21 cellular contexts compared by ENCODE assay signal in the genomic region with DNA sequence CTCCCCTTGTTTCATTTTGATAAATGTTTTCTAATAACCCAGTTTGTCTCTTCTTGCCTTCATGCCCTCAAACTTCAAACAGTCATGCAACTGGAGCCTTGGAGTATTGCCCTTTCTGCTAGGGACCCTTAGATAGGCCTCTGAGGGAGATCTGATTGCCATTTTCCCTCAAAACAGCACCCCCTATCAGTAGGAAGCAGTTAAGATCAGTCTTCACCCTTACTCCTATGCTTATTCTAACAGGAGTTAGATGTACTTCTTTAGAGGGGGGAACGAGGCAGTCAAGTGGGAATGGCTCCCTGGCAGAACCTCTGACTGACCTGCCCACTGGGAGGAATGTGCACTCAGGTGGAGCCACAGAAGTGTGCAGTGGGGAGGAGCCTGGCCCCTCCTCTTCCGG.
DNase-seq lines count a peak whose midpoint lies in the region; FAIRE-seq and TF ChIP-seq lines count a peak whose summit lies in the region.
"Had no signal": no experiment of that assay in that cellular context is flagged by ENCODE, and none has a peak within 500 bp of the region (broad histone marks: within the 10 kb centered on the region; RNA-seq: fewer than 3 reads in every experiment).

No MANE protein-coding gene starts in this region.

- H3K36me3 ChIP-seq in H7 (replicated peaks; ENCODE audit: control insufficient read depth, insufficient read depth, low read length) (no peaks in the 10 kb centered on the region), endodermal cell (ENCODE audit: control insufficient read depth, insufficient read depth, low read length) (no peaks in the 10 kb centered on the region), mesendoderm (ENCODE audit: control insufficient read depth, insufficient read depth, low read length) (no peaks in the 10 kb centered on the region)
- H3K36me3 ChIP-seq: BE2C had no signal

- DNase-seq in H7, result peak; percentile 3
- DNase-seq in endodermal cell, result peak; percentile 39
- peak; percentile 1 for DNase-seq in mesendoderm
- no peak for DNase-seq in Kasumi-1 (lab: John Stamatoyannopoulos, UW)
- DNase-seq in activated T-helper 2 cell treated with anti-CD3 and anti-CD28 coated beads, Interferon-gamma antibody, Interleukin-2, Interleukin-4, amounts not matched to agents 10 μg/mL and 5 μg/mL and 100 μg/mL, durations not matched to agents 14 hours and 24 hours and 36 hours (ENCODE audit: low spot score), result no peak
- DNase-seq in cerebellar cortex (ENCODE audit: low spot score), result no peak
- no peak for DNase-seq in RCC 7860 (ENCODE audit: low spot score)
- DNase-seq: BE2C; C1 segment of cervical spinal cord; CD4-positive, CD25-positive, alpha-beta regulatory T cell; CD8-positive, alpha-beta memory T cell; COR-L47; DMS153; DMS79 treated with DMSO at 0.1 percent for 48 hours; GM23248; IMR-90 had no signal

- H3K4me2 ChIP-seq in mesendoderm (ENCODE audit: low read length), result no peak overlapping the region

- intact Hi-C loops in activated T-helper 2 cell treated with anti-CD3 and anti-CD28 coated beads, Interferon-gamma antibody, Interleukin-2, Interleukin-4, amounts not matched to agents 10 μg/mL and 5 μg/mL and 100 μg/mL, durations not matched to agents 14 hours and 24 hours and 36 hours (cut with micrococcal nuclease), result no loop called here

- H3K79me2 ChIP-seq in mesendoderm (ENCODE audit: control insufficient read depth, insufficient read depth, low read length), result no peaks in the 10 kb centered on the region

- H3K4me3 ChIP-seq in H7 (ENCODE audit: insufficient read depth, low read depth, low read length), result no peak overlapping the region
- no peak overlapping the region for H3K4me3 ChIP-seq in endodermal cell (ENCODE audit: low read length)
- H3K4me3 ChIP-seq in mesendoderm (ENCODE audit: low read length), result no peak overlapping the region
- H3K4me3 ChIP-seq: GM12878, GM23248, K562 had no signal

- H3K27me3 ChIP-seq in H7 (ENCODE audit: control insufficient read depth, insufficient read depth, low read length) (no peaks in the 10 kb centered on the region), endodermal cell (ENCODE audit: control insufficient read depth, insufficient read depth, low read length, poor library complexity, severe bottlenecking) (no peaks in the 10 kb centered on the region), mesendoderm (ENCODE audit: insufficient read depth, low read length, poor library complexity) (no peaks in the 10 kb centered on the region)
- H3K27me3 ChIP-seq: BE2C had no signal

- no peaks in the 10 kb centered on the region for H3K36me3 Mint-ChIP-seq in endodermal cell (ENCODE audit: low read depth)
- no peaks in the 10 kb centered on the region for H3K36me3 Mint-ChIP-seq in activated T-helper 2 cell treated with anti-CD3 and anti-CD28 coated beads, Interferon-gamma antibody, Interleukin-2, Interleukin-4, amounts not matched to agents 10 μg/mL and 5 μg/mL and 100 μg/mL, durations not matched to agents 14 hours and 24 hours and 36 hours (ENCODE audit: low read depth)
- H3K36me3 Mint-ChIP-seq: CD4-positive, CD25-positive, alpha-beta regulatory T cell; CD8-positive, alpha-beta memory T cell had no signal

- H3K56ac ChIP-seq in mesendoderm (ENCODE audit: low read length), result no peak overlapping the region

- H3K9me3 Mint-ChIP-seq in endodermal cell, result no peaks in the 10 kb centered on the region
- H3K9me3 Mint-ChIP-seq in activated T-helper 2 cell treated with anti-CD3 and anti-CD28 coated beads, Interferon-gamma antibody, Interleukin-2, Interleukin-4, amounts not matched to agents 10 μg/mL and 5 μg/mL and 100 μg/mL, durations not matched to agents 14 hours and 24 hours and 36 hours, result peaks cover 9% of the 10 kb centered on the region

- H3K18ac ChIP-seq in mesendoderm (ENCODE audit: low read length), result no peak overlapping the region

- H2BK15ac ChIP-seq in mesendoderm (replicated peaks; ENCODE audit: low read depth), result no peak overlapping the region

- no peaks in the 10 kb centered on the region for H3K4me1 ChIP-seq in endodermal cell (ENCODE audit: control insufficient read depth, insufficient read depth, low read length)
- H3K4me1 ChIP-seq in mesendoderm (ENCODE audit: control insufficient read depth, low read depth, low read length), result no peaks in the 10 kb centered on the region
- H3K4me1 ChIP-seq: BE2C had no signal

- no peak overlapping the region for H3K27ac Mint-ChIP-seq in endodermal cell
- H3K27ac Mint-ChIP-seq in activated T-helper 2 cell treated with anti-CD3 and anti-CD28 coated beads, Interferon-gamma antibody, Interleukin-2, Interleukin-4, amounts not matched to agents 10 μg/mL and 5 μg/mL and 100 μg/mL, durations not matched to agents 14 hours and 24 hours and 36 hours, result no peak overlapping the region
- H3K27ac Mint-ChIP-seq: CD4-positive, CD25-positive, alpha-beta regulatory T cell; CD8-positive, alpha-beta memory T cell had no signal

- no peak for FAIRE-seq in RCC 7860 (lab: Jason Lieb, UNC)
- FAIRE-seq: GM12878, H54, HTR-8/SVneo, K562 had no signal

- no peak overlapping the region for H3K4ac ChIP-seq in mesendoderm (ENCODE audit: low read depth, low read length)

- no peak overlapping the region for H4K5ac ChIP-seq in mesendoderm (ENCODE audit: low read length)

- TF ChIP-seq CTCF in 22Rv1 (IDR thresholded peaks at IDR 0.05), result peak; percentile 5; the same call in 1 of the 2 replicates
- TF ChIP-seq CTCF in endodermal cell (conservative IDR thresholded peaks at IDR 0.05), result peak; percentile 58

- H3K4me1 Mint-ChIP-seq in endodermal cell, result peaks cover 16% of the 10 kb centered on the region
- H3K4me1 Mint-ChIP-seq in activated T-helper 2 cell treated with anti-CD3 and anti-CD28 coated beads, Interferon-gamma antibody, Interleukin-2, Interleukin-4, amounts not matched to agents 10 μg/mL and 5 μg/mL and 100 μg/mL, durations not matched to agents 14 hours and 24 hours and 36 hours (ENCODE audit: low read depth), result no peaks in the 10 kb centered on the region
- H3K4me1 Mint-ChIP-seq: CD4-positive, CD25-positive, alpha-beta regulatory T cell; CD8-positive, alpha-beta memory T cell had no signal

- H3K27ac ChIP-seq in 22Rv1 (no peak overlapping the region), endodermal cell (ENCODE audit: low read depth, low read length) (no peak overlapping the region), mesendoderm (ENCODE audit: low read depth, low read length) (no peak overlapping the region)
- H3K27ac ChIP-seq: GM23248 had no signal

- H3K4me3 Mint-ChIP-seq in endodermal cell, result no peak overlapping the region
- no peak overlapping the region for H3K4me3 Mint-ChIP-seq in activated T-helper 2 cell treated with anti-CD3 and anti-CD28 coated beads, Interferon-gamma antibody, Interleukin-2, Interleukin-4, amounts not matched to agents 10 μg/mL and 5 μg/mL and 100 μg/mL, durations not matched to agents 14 hours and 24 hours and 36 hours (ENCODE audit: low read depth)
- H3K4me3 Mint-ChIP-seq: CD4-positive, CD25-positive, alpha-beta regulatory T cell; CD8-positive, alpha-beta memory T cell had no signal

- no peak overlapping the region for H2AK5ac ChIP-seq in mesendoderm (ENCODE audit: low read length)

- no peaks in the 10 kb centered on the region for H3K27me3 Mint-ChIP-seq in endodermal cell (ENCODE audit: insufficient read depth)
- no peaks in the 10 kb centered on the region for H3K27me3 Mint-ChIP-seq in activated T-helper 2 cell treated with anti-CD3 and anti-CD28 coated beads, Interferon-gamma antibody, Interleukin-2, Interleukin-4, amounts not matched to agents 10 μg/mL and 5 μg/mL and 100 μg/mL, durations not matched to agents 14 hours and 24 hours and 36 hours (ENCODE audit: low read depth)
- H3K27me3 Mint-ChIP-seq: CD4-positive, CD25-positive, alpha-beta regulatory T cell had no signal

- H3K9me3 ChIP-seq in endodermal cell (ENCODE audit: control insufficient read depth, low read length), result no peaks in the 10 kb centered on the region
- H3K9me3 ChIP-seq: BE2C had no signal

- no peak overlapping the region for H3K23ac ChIP-seq in mesendoderm (ENCODE audit: low read length)

- H4K8ac ChIP-seq in mesendoderm (ENCODE audit: low read depth, low read length), result no peak overlapping the region

- H3K9ac ChIP-seq in endodermal cell (ENCODE audit: extremely low read depth, low read length, poor library complexity, severe bottlenecking) (no peak overlapping the region), mesendoderm (ENCODE audit: low read length) (no peak overlapping the region)
- H3K9ac ChIP-seq: GM23248 had no signal

- H3K79me1 ChIP-seq in mesendoderm (ENCODE audit: low read length), result no peaks in the 10 kb centered on the region

- H2BK120ac ChIP-seq in mesendoderm (ENCODE audit: low read depth, low read length), result no peak overlapping the region

- H2BK5ac ChIP-seq in mesendoderm (ENCODE audit: low read length), result no peak overlapping the region

- WGBS in endodermal cell (ENCODE audit: insufficient coverage in 1 of 2, insufficient read length in 1 of 2), 2 experiments, result 84% methylated on average over 2 of the region's 2 CpGs; no CpG with 5 or more reads in 1 of the 2 experiments
- WGBS in mesendoderm (ENCODE audit: extremely low coverage, insufficient coverage, low lambda C conversion rate), result no CpG with 5 or more reads among the region's 2 CpGs

Comparison
In these comparisons a context has a peak if more than half of its experiments do, and no peak if none do; other contexts are left out.
1. DNase-seq: peak in H7 (single experiment), endodermal cell (single experiment) and mesendoderm (single experiment); none in Kasumi-1 (0 of 2), activated T-helper 2 cell treated with anti-CD3 and anti-CD28 coated beads, Interferon-gamma antibody, Interleukin-2, Interleukin-4, amounts not matched to agents 10 μg/mL and 5 μg/mL and 100 μg/mL, durations not matched to agents 14 hours and 24 hours and 36 hours (single experiment), cerebellar cortex (single experiment) and RCC 7860 (single experiment).